In genomic region chr4:142274137-142274536, GRCh38 we compare ENCODE assay signal across 14 cellular contexts.
DNase-seq lines count a peak whose midpoint lies in the region; ATAC-seq lines count a peak whose summit lies in the region.
"Had no signal": no experiment of that assay in that cellular context is flagged by ENCODE, and none has a peak within 500 bp of the region (broad histone marks: within the 10 kb centered on the region; RNA-seq: fewer than 3 reads in every experiment).

No MANE protein-coding gene starts in this region.

- H3K4me1 Mint-ChIP-seq in activated CD4-positive, alpha-beta T cell treated with anti-CD3 and anti-CD28 coated beads for 36 hours = peaks cover 84% of the 10 kb centered on the region
- H3K4me1 Mint-ChIP-seq in central memory CD8-positive, alpha-beta T cell = peaks cover 57% of the 10 kb centered on the region

- H3K36me3 Mint-ChIP-seq in activated CD4-positive, alpha-beta T cell treated with anti-CD3 and anti-CD28 coated beads for 36 hours (ENCODE audit: low read depth) = peaks cover 55% of the 10 kb centered on the region
- H3K36me3 Mint-ChIP-seq in central memory CD8-positive, alpha-beta T cell (ENCODE audit: insufficient read depth) = peaks cover 8% of the 10 kb centered on the region

- POLR2A ChIA-PET in activated CD4-positive, alpha-beta T cell treated with anti-CD3 and anti-CD28 coated beads for 36 hours (lab: Charles Lee) = interaction anchor here (0.5 kb wide), 1 partner anchor 284 kb away, joined by 4 read pairs; no protein-coding TSS in a partner anchor

- CTCF ChIA-PET in activated CD4-positive, alpha-beta T cell treated with anti-CD3 and anti-CD28 coated beads for 36 hours (lab: Charles Lee) = interaction anchor here (0.6 to 6.5 kb wide), 5 partner anchors 9 to 967 kb away, joined by 3 to 40 read pairs (median 4); no protein-coding TSS in a partner anchor

- H3K27me3 Mint-ChIP-seq in activated CD4-positive, alpha-beta T cell treated with anti-CD3 and anti-CD28 coated beads for 36 hours = no peaks in the 10 kb centered on the region
- H3K27me3 Mint-ChIP-seq in central memory CD8-positive, alpha-beta T cell = no peaks in the 10 kb centered on the region

- peak overlapping the region; percentile 84 for H3K27ac Mint-ChIP-seq in activated CD4-positive, alpha-beta T cell treated with anti-CD3 and anti-CD28 coated beads for 36 hours
- peak overlapping the region; percentile 47 for H3K27ac Mint-ChIP-seq in central memory CD8-positive, alpha-beta T cell (ENCODE audit: low read depth)

- DNase-seq in activated CD4-positive, alpha-beta T cell treated with anti-CD3 and anti-CD28 coated beads for 36 hours = no peak
- DNase-seq in activated CD4-positive, alpha-beta T cell treated with anti-CD3 and anti-CD28 coated beads for 1 hour = no peak
- DNase-seq in M059J (ENCODE audit: low read depth) (peak; percentile 63), non-pigmented ciliary epithelial cell (ENCODE audit: low read depth) (peak; percentile 48), NCI-H510A treated with DMSO at 0.1 percent for 48 hours (lab: John Stamatoyannopoulos, UW) (no peak), GM19238 (ENCODE audit: insufficient read length, low spot score) (no peak)
- no peak for DNase-seq in central memory CD8-positive, alpha-beta T cell (ENCODE audit: low spot score in 2 of 2)
- DNase-seq: activated CD8-positive, alpha-beta memory T cell treated with anti-CD3 and anti-CD28 coated beads, Interleukin-2, amount 50 U/mL, for 48 hours; NCI-H146; nucleus accumbens; SHP77; spleen; testis had no signal

- H3K4me3 Mint-ChIP-seq in activated CD4-positive, alpha-beta T cell treated with anti-CD3 and anti-CD28 coated beads for 36 hours = no peak overlapping the region
- H3K4me3 Mint-ChIP-seq in central memory CD8-positive, alpha-beta T cell = no peak overlapping the region

- peak; percentile 66 for ATAC-seq in activated CD4-positive, alpha-beta T cell treated with anti-CD3 and anti-CD28 coated beads for 36 hours
- no peak for ATAC-seq in central memory CD8-positive, alpha-beta T cell (replicated peaks; ENCODE audit: extremely low read depth, poor library complexity, severe bottlenecking)
- ATAC-seq in GM21723 (IDR thresholded peaks at IDR 0.05; ENCODE audit: unreplicated experiment) = no peak

- intact Hi-C loops in activated CD4-positive, alpha-beta T cell treated with anti-CD3 and anti-CD28 coated beads for 36 hours (cut with DNase I, micrococcal nuclease) = loop anchor here in 1 of 2 experiments (1.0 to 5.0 kb wide), 2 partner anchors 8 to 133 kb away; no protein-coding TSS in a partner anchor

- H3K9me3 Mint-ChIP-seq in activated CD4-positive, alpha-beta T cell treated with anti-CD3 and anti-CD28 coated beads for 36 hours (ENCODE audit: low read depth) = no peaks in the 10 kb centered on the region
- H3K9me3 Mint-ChIP-seq in central memory CD8-positive, alpha-beta T cell = no peaks in the 10 kb centered on the region

Comparison
In these comparisons a context has a peak if more than half of its experiments do, and no peak if none do; other contexts are left out.
1. DNase-seq: peak in M059J (single experiment) and non-pigmented ciliary epithelial cell (single experiment); none in activated CD4-positive, alpha-beta T cell treated with anti-CD3 and anti-CD28 coated beads for 36 hours (single experiment), activated CD4-positive, alpha-beta T cell treated with anti-CD3 and anti-CD28 coated beads for 1 hour (single experiment), central memory CD8-positive, alpha-beta T cell (0 of 2), NCI-H510A treated with DMSO at 0.1 percent for 48 hours (single experiment) and GM19238 (single experiment).